ENCODE assay signal across 1 cellular context in the genomic region with DNA sequence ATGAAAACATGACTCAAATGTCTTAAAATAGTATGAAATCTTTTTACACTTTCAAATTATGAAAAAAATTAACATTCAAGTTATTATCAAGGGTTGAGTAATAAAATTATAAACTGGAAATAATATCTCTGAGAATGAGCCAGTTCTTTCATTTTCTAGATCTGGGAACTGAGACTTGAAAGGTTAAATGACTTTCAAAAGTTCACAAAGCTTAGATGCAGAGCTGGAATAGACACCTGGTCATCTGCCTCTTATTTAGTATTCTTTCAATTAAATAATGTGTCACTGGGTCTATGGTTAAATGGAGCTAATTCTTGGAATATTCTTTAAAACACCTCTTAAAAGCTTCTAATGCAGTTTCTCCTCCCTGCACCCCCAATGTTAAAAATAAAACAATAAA.
TF ChIP-seq lines count a peak whose summit lies in the region.

No MANE protein-coding gene starts in this region.

TF ChIP-seq in GM12878, 131 proteins besides CTCF, POLR2A, EP300 and RAD21 (continued from another document):
- TF ChIP-seq, protein P1, sequence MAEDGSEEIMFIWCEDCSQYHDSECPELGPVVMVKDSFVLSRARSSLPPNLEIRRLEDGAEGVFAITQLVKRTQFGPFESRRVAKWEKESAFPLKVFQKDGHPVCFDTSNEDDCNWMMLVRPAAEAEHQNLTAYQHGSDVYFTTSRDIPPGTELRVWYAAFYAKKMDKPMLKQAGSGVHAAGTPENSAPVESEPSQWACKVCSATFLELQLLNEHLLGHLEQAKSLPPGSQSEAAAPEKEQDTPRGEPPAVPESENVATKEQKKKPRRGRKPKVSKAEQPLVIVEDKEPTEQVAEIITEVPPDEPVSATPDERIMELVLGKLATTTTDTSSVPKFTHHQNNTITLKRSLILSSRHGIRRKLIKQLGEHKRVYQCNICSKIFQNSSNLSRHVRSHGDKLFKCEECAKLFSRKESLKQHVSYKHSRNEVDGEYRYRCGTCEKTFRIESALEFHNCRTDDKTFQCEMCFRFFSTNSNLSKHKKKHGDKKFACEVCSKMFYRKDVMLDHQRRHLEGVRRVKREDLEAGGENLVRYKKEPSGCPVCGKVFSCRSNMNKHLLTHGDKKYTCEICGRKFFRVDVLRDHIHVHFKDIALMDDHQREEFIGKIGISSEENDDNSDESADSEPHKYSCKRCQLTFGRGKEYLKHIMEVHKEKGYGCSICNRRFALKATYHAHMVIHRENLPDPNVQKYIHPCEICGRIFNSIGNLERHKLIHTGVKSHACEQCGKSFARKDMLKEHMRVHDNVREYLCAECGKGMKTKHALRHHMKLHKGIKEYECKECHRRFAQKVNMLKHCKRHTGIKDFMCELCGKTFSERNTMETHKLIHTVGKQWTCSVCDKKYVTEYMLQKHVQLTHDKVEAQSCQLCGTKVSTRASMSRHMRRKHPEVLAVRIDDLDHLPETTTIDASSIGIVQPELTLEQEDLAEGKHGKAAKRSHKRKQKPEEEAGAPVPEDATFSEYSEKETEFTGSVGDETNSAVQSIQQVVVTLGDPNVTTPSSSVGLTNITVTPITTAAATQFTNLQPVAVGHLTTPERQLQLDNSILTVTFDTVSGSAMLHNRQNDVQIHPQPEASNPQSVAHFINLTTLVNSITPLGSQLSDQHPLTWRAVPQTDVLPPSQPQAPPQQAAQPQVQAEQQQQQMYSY (CRISPR knock-in tag; IDR thresholded peaks at IDR 0.05): no peak
- no peak for TF ChIP-seq ATF7 (IDR thresholded peaks at IDR 0.05; ENCODE audit: low read depth)
- no peak for TF ChIP-seq CHD4 (IDR thresholded peaks at IDR 0.05)
- no peak for TF ChIP-seq ZNF622 (IDR thresholded peaks at IDR 0.05)
- TF ChIP-seq MEF2B (IDR thresholded peaks at IDR 0.05; ENCODE audit: partially characterized antibody, poor library complexity, severe bottlenecking): no peak
- TF ChIP-seq SRF (IDR thresholded peaks at IDR 0.05; ENCODE audit: low read depth in 2 of 2, low read length in 2 of 2): no peak
- no peak for TF ChIP-seq SP1 (IDR thresholded peaks at IDR 0.05; ENCODE audit: low read depth, low read length)
- TF ChIP-seq, protein P2, sequence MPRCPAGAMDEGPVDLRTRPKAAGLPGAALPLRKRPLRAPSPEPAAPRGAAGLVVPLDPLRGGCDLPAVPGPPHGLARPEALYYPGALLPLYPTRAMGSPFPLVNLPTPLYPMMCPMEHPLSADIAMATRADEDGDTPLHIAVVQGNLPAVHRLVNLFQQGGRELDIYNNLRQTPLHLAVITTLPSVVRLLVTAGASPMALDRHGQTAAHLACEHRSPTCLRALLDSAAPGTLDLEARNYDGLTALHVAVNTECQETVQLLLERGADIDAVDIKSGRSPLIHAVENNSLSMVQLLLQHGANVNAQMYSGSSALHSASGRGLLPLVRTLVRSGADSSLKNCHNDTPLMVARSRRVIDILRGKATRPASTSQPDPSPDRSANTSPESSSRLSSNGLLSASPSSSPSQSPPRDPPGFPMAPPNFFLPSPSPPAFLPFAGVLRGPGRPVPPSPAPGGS (IDR thresholded peaks at IDR 0.05; ENCODE audit: borderline replicate concordance, insufficient read depth, low read depth, low read length, poor library complexity, severe bottlenecking): no peak
- TF ChIP-seq SUPT20H (IDR thresholded peaks at IDR 0.05; ENCODE audit: borderline replicate concordance, control insufficient read depth, low read depth, low read length): no peak
- TF ChIP-seq, protein P3, sequence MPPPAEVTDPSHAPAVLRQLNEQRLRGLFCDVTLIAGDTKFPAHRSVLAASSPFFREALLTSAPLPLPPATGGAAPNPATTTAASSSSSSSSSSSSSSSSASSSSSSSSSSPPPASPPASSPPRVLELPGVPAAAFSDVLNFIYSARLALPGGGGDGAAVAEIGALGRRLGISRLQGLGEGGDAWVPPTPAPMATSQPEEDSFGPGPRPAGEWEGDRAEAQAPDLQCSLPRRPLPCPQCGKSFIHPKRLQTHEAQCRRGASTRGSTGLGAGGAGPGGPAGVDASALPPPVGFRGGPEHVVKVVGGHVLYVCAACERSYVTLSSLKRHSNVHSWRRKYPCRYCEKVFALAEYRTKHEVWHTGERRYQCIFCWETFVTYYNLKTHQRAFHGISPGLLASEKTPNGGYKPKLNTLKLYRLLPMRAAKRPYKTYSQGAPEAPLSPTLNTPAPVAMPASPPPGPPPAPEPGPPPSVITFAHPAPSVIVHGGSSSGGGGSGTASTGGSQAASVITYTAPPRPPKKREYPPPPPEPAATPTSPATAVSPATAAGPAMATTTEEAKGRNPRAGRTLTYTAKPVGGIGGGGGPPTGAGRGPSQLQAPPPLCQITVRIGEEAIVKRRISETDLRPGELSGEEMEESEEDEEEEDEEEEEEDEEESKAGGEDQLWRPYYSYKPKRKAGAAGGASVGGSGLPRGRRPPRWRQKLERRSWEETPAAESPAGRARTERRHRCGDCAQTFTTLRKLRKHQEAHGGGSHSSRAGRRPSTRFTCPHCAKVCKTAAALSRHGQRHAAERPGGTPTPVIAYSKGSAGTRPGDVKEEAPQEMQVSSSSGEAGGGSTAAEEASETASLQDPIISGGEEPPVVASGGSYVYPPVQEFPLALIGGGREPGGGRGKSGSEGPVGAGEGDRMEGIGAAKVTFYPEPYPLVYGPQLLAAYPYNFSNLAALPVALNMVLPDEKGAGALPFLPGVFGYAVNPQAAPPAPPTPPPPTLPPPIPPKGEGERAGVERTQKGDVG (CRISPR knock-in tag; IDR thresholded peaks at IDR 0.05): no peak
- TF ChIP-seq, protein P4, sequence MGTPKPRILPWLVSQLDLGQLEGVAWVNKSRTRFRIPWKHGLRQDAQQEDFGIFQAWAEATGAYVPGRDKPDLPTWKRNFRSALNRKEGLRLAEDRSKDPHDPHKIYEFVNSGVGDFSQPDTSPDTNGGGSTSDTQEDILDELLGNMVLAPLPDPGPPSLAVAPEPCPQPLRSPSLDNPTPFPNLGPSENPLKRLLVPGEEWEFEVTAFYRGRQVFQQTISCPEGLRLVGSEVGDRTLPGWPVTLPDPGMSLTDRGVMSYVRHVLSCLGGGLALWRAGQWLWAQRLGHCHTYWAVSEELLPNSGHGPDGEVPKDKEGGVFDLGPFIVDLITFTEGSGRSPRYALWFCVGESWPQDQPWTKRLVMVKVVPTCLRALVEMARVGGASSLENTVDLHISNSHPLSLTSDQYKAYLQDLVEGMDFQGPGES (IDR thresholded peaks at IDR 0.05): no peak
- TF ChIP-seq, protein P5, sequence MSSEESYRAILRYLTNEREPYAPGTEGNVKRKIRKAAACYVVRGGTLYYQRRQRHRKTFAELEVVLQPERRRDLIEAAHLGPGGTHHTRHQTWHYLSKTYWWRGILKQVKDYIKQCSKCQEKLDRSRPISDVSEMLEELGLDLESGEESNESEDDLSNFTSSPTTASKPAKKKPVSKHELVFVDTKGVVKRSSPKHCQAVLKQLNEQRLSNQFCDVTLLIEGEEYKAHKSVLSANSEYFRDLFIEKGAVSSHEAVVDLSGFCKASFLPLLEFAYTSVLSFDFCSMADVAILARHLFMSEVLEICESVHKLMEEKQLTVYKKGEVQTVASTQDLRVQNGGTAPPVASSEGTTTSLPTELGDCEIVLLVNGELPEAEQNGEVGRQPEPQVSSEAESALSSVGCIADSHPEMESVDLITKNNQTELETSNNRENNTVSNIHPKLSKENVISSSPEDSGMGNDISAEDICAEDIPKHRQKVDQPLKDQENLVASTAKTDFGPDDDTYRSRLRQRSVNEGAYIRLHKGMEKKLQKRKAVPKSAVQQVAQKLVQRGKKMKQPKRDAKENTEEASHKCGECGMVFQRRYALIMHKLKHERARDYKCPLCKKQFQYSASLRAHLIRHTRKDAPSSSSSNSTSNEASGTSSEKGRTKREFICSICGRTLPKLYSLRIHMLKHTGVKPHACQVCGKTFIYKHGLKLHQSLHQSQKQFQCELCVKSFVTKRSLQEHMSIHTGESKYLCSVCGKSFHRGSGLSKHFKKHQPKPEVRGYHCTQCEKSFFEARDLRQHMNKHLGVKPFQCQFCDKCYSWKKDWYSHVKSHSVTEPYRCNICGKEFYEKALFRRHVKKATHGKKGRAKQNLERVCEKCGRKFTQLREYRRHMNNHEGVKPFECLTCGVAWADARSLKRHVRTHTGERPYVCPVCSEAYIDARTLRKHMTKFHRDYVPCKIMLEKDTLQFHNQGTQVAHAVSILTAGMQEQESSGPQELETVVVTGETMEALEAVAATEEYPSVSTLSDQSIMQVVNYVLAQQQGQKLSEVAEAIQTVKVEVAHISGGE (CRISPR knock-in tag; IDR thresholded peaks at IDR 0.05): no peak
